ENCODE assay signal across 9 cellular contexts in the genomic region with DNA sequence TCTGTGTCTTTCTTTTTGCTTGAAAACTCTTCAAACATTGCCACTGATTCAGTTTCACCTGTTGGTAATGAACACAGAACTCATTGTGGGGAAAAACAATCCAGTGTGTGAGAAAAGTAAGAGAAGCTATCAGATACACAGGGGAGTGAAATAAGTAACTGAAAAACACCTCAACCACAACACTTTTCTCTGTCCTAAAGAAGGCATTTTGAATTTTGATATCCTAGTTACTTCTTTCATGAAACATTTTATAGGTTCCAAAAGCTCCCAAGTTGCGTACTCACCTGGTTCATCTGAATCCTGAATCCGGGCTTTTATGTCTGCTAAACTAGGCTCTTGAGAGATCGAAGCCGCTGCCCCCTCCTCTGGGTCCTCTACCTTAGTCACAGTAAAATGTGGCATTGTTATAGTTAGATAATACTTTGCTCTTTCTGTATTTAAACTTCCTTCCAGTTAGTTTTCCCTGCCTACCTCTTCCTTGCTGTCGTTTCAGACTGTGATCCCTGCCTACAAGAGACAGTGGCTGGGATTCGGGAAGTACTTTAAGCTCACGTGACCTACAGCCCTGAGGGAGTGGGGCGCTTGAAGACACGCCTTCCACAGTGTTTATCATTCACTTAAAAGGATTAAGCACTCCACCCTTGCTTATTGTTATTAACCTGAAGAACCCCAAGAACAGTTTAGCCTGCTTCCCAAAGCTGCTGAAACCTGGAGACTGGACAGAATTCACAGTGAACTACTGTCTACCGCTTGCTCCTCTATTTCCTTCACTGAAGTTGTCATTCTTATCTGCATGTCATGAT. TPM values are rescaled to one million over a fixed set of nuclear protein-coding genes. Genes with fewer than 3 reads are reported as not detected.
DNase-seq lines count a peak whose midpoint lies in the region; ATAC-seq, FAIRE-seq and TF ChIP-seq lines count a peak whose summit lies in the region.
"Had no signal": no experiment of that assay in that cellular context is flagged by ENCODE, and none has a peak within 500 bp of the region (broad histone marks: within the 10 kb centered on the region; RNA-seq: fewer than 3 reads in every experiment).

No MANE protein-coding gene starts in this region.

- peak overlapping the region; percentile 58 for H3K9ac ChIP-seq in astrocyte (ENCODE audit: low read length)

- peak; percentile 80 for FAIRE-seq in GM18507 (lab: Jason Lieb, UNC)
- FAIRE-seq in astrocyte (lab: Jason Lieb, UNC): no peak

- H3K36me3 ChIP-seq in astrocyte (ENCODE audit: insufficient read depth, low read length) (no peaks in the 10 kb centered on the region), hepatocyte (replicated peaks; ENCODE audit: insufficient read depth, low read depth) (no peaks in the 10 kb centered on the region)
- H3K36me3 ChIP-seq: SJSA1 had no signal

- H3K4me1 ChIP-seq in astrocyte (ENCODE audit: insufficient read depth, low read length) (peaks cover 4% of the 10 kb centered on the region), hepatocyte (ENCODE audit: insufficient read depth) (no peaks in the 10 kb centered on the region)
- H3K4me1 ChIP-seq: SJSA1 had no signal

- WGBS in hepatocyte (ENCODE audit: low lambda C conversion rate, missing lambda C conversion rate): 7% methylated on average over 10 of the region's 10 CpGs

- no peak overlapping the region for H3K27ac ChIP-seq in astrocyte (ENCODE audit: low read depth, low read length)
- H3K27ac ChIP-seq in hepatocyte: peak overlapping the region; percentile 64
- H3K27ac ChIP-seq: SJSA1 had no signal

- H4K20me1 ChIP-seq in astrocyte (ENCODE audit: insufficient read depth, low read length) (no peaks in the 10 kb centered on the region), hepatocyte (ENCODE audit: insufficient read depth, poor library complexity, severe bottlenecking) (no peaks in the 10 kb centered on the region)

- H3K79me2 ChIP-seq in astrocyte (ENCODE audit: insufficient read depth, low read length) (no peaks in the 10 kb centered on the region), hepatocyte (peaks cover 20% of the 10 kb centered on the region)

- ATAC-seq in HG02981 (IDR thresholded peaks at IDR 0.05; ENCODE audit: unreplicated experiment) (peak; percentile 57), SK-N-SH treated with all-trans-retinoic acid at 6 μM for 48 hours (no peak)

- H3K9me3 Mint-ChIP-seq in astrocyte (ENCODE audit: unreplicated experiment): no peaks in the 10 kb centered on the region

- peak overlapping the region; percentile 52 for H3K4me3 ChIP-seq in astrocyte (ENCODE audit: insufficient read depth, low read depth, low read length)
- H3K4me3 ChIP-seq in hepatocyte: peak overlapping the region; percentile 59
- H3K4me3 ChIP-seq: SJSA1 had no signal

- H3K4me2 ChIP-seq in astrocyte (ENCODE audit: low read length): peak overlapping the region; percentile 80
- H3K4me2 ChIP-seq in hepatocyte: peak overlapping the region; percentile 79

- peak; percentile 15 for DNase-seq in AG09319 (ENCODE audit: extremely low read depth, low read depth)
- no peak for DNase-seq in GM18507 (ENCODE audit: extremely low spot score, insufficient read length, low read depth)
- peak; percentile 67 to 90 for DNase-seq in NCI-H524 (lab: John Stamatoyannopoulos, UW)
- peak; percentile 45 for DNase-seq in astrocyte (ENCODE audit: low read depth)
- DNase-seq in hepatocyte (ENCODE audit: low spot score): peak; percentile 82
- DNase-seq in retina: peak; percentile 60

- no peaks in the 10 kb centered on the region for H3K36me3 Mint-ChIP-seq in astrocyte (ENCODE audit: low read depth, unreplicated experiment)

- H3K9me3 ChIP-seq in astrocyte (ENCODE audit: insufficient read depth, low read depth, low read length) (no peaks in the 10 kb centered on the region), hepatocyte (ENCODE audit: low read depth) (no peaks in the 10 kb centered on the region)
- H3K9me3 ChIP-seq: SJSA1 had no signal

- peak overlapping the region; percentile 90 for H3K4me3 Mint-ChIP-seq in astrocyte (ENCODE audit: unreplicated experiment)

- H3K27me3 Mint-ChIP-seq in astrocyte (ENCODE audit: low read depth, unreplicated experiment): no peaks in the 10 kb centered on the region

- peak overlapping the region; percentile 68 for H3K27ac Mint-ChIP-seq in astrocyte (ENCODE audit: unreplicated experiment)

- H3K27me3 ChIP-seq in astrocyte (ENCODE audit: insufficient read depth, low read length): no peaks in the 10 kb centered on the region
- no peaks in the 10 kb centered on the region for H3K27me3 ChIP-seq in hepatocyte
- H3K27me3 ChIP-seq: SJSA1 had no signal

- H3K4me1 Mint-ChIP-seq in astrocyte (ENCODE audit: low read depth, unreplicated experiment): peaks cover 5% of the 10 kb centered on the region

- H3K9me2 ChIP-seq in hepatocyte (replicated peaks; ENCODE audit: insufficient read depth): no peaks in the 10 kb centered on the region

- TF ChIP-seq CTCF in AG09319 (IDR thresholded peaks at IDR 0.05; ENCODE audit: low read depth, low read length) (no peak), astrocyte (IDR thresholded peaks at IDR 0.05; ENCODE audit: insufficient read depth, low read depth, low read length) (no peak), hepatocyte (IDR thresholded peaks at IDR 0.05; ENCODE audit: poor library complexity) (no peak)

- H2AFZ ChIP-seq in astrocyte (ENCODE audit: low read depth, low read length): peak overlapping the region; percentile 50
- H2AFZ ChIP-seq in hepatocyte: peak overlapping the region; percentile 72

TF ChIP-seq in SK-N-SH treated with all-trans-retinoic acid at 6 μM for 48 hours, 23 proteins besides CTCF, POLR2A, EP300 and RAD21:
- TF ChIP-seq TCF4 (CRISPR knock-in tag; IDR thresholded peaks at IDR 0.05; ENCODE audit: borderline replicate concordance) (no peak), ZNF70 (CRISPR knock-in tag; IDR thresholded peaks at IDR 0.05) (no peak), CSRNP3 (CRISPR knock-in tag; IDR thresholded peaks at IDR 0.05) (no peak)
- TF ChIP-seq, protein P1, sequence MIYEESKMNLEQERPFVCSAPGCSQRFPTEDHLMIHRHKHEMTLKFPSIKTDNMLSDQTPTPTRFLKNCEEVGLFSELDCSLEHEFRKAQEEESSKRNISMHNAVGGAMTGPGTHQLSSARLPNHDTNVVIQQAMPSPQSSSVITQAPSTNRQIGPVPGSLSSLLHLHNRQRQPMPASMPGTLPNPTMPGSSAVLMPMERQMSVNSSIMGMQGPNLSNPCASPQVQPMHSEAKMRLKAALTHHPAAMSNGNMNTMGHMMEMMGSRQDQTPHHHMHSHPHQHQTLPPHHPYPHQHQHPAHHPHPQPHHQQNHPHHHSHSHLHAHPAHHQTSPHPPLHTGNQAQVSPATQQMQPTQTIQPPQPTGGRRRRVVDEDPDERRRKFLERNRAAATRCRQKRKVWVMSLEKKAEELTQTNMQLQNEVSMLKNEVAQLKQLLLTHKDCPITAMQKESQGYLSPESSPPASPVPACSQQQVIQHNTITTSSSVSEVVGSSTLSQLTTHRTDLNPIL (CRISPR knock-in tag; IDR thresholded peaks at IDR 0.05; ENCODE audit: low read depth): no peak

RNA-seq across cellular contexts. Expression of gene SLC12A6, which starts 19.1 kb away (rescaled TPM):
- 15.8 and 17.8 TPM in 2 replicates for total RNA-seq in astrocyte
- total RNA-seq in hepatocyte: 12.2 and 13.1 TPM in 2 replicates
- 5.9 and 7.4 TPM in 2 replicates for polyA plus RNA-seq in hepatocyte

RNA-seq across cellular contexts. Expression of gene NOP10, which starts 24.5 kb away (rescaled TPM):
- total RNA-seq in astrocyte (209 and 224 TPM in 2 replicates), hepatocyte (284 and 308 TPM in 2 replicates)
- polyA plus RNA-seq in hepatocyte: 324 and 378 TPM in 2 replicates

RNA-seq across cellular contexts. Expression of gene NUTM1, which starts 24.6 kb away (rescaled TPM):
- total RNA-seq in astrocyte (not detected in 2 replicates), hepatocyte (not detected in 2 replicates)
- polyA plus RNA-seq in hepatocyte: not detected in 2 replicates
- total RNA-seq: SJSA1 had no signal

RNA-seq across cellular contexts. Expression of gene LPCAT4, which starts 48.5 kb away (rescaled TPM):
- 44.4 TPM in 2 replicates for total RNA-seq in astrocyte
- 9.1 and 13.5 TPM in 2 replicates for total RNA-seq in hepatocyte
- 22.1 and 35.7 TPM in 2 replicates for polyA plus RNA-seq in hepatocyte
